ENCODE assay signal across 22 cellular contexts in the genomic region with DNA sequence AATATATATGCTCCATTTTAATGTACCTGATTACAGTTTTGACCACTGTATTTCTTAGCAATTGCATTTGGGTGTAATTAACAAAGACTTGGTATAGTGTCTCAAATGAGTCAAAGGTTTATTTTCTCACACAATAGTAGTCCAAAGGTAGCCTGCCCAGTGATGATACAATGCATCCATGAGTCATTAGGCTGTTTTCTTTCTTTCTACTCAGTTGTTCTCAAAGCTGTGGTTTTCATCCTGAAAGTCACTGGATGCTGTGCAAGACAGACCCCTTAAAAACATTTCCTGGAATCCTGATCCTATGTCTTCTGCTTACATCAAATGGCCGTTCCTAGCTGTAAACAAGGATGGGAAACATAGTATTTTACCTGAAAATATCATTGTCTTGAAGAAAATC.
A peak's percentile ranks its signal among the peaks of the same experiment; 100 is the strongest.
DNase-seq lines count a peak whose midpoint lies in the region; ATAC-seq and TF ChIP-seq lines count a peak whose summit lies in the region.
"Had no signal": no experiment of that assay in that cellular context is flagged by ENCODE, and none has a peak within 500 bp of the region (broad histone marks: within the 10 kb centered on the region; RNA-seq: fewer than 3 reads in every experiment).

No MANE protein-coding gene starts in this region.

- ATAC-seq in GM19324 (IDR thresholded peaks at IDR 0.05; ENCODE audit: low FRiP score, unreplicated experiment), result no peak
- ATAC-seq in T-cell (replicated peaks in 1 of 4), result no peak
- no peak for ATAC-seq in GM21367 (IDR thresholded peaks at IDR 0.05; ENCODE audit: unreplicated experiment)
- ATAC-seq in GM21526 (IDR thresholded peaks at IDR 0.05; ENCODE audit: low FRiP score, unreplicated experiment), result no peak
- ATAC-seq: activated CD8-positive, alpha-beta T cell treated with anti-CD3 and anti-CD28 coated beads, Interleukin-2, amount 10 ng/mL, durations not matched to agents 7 days and 5 days; esophagus mucosa; left ventricle myocardium superior; psoas muscle; stimulated activated naive CD8-positive, alpha-beta T cell treated with anti-CD3 and anti-CD28 coated beads, Interleukin-15, amount 100 ng/mL, for 72 hours had no signal

- H3K4me3 ChIP-seq in astrocyte of the spinal cord (ENCODE audit: low read depth, low read length), result no peak overlapping the region
- no peak overlapping the region for H3K4me3 ChIP-seq in kidney epithelial cell (ENCODE audit: low read depth, low read length)
- H3K4me3 ChIP-seq: adrenal gland, psoas muscle had no signal

- CTCF ChIA-PET in T-cell (lab: Charles Lee), result no interaction called here

- no peaks in the 10 kb centered on the region for H3K4me1 Mint-ChIP-seq in T-cell
- H3K4me1 Mint-ChIP-seq: naive B cell; stimulated activated naive CD8-positive, alpha-beta T cell treated with anti-CD3 and anti-CD28 coated beads, Interleukin-15, amount 100 ng/mL, for 72 hours had no signal

- DNase-seq in AG08395 (ENCODE audit: low spot score) (peak; percentile 57), LHCN-M2 (ENCODE audit: low read depth) (peak; percentile 82), astrocyte of the spinal cord (ENCODE audit: low read depth, low spot score) (peak; percentile 79), kidney epithelial cell (ENCODE audit: low read depth) (peak; percentile 56), T-cell (no peak)
- DNase-seq: activated CD8-positive, alpha-beta T cell treated with anti-CD3 and anti-CD28 coated beads, Interleukin-2, amount 10 ng/mL, durations not matched to agents 7 days and 5 days; adrenal gland; COR-L47; left ventricle myocardium superior; naive B cell; NCI-H1436 treated with DMSO at 0.1 percent for 48 hours; NCI-H446; psoas muscle; stimulated activated CD4-positive, alpha-beta T cell treated with anti-CD3 and anti-CD28 coated beads, Interleukin-15, amount 100 ng/mL, for 24 hours; stimulated activated naive CD8-positive, alpha-beta T cell treated with anti-CD3 and anti-CD28 coated beads, Interleukin-15, amount 100 ng/mL, for 72 hours; SW 1271 had no signal

- no peak overlapping the region for H3K27ac Mint-ChIP-seq in T-cell
- H3K27ac Mint-ChIP-seq: activated CD8-positive, alpha-beta T cell treated with anti-CD3 and anti-CD28 coated beads, Interleukin-2, amount 10 ng/mL, durations not matched to agents 7 days and 5 days; activated T-helper 1 cell treated with anti-CD3 and anti-CD28 coated beads, Interleukin-12 subunit alpha, Interleukin-12 subunit beta, Interleukin-2, Interleukin-4 antibody, amounts not matched to agents 30 ng/mL and 10 ng/mL and 1 ng/mL, durations not matched to agents 14 hours and 24 hours and 36 hours; dendritic cell treated with granulocyte-macrophage colony-stimulating factor and Interleukin-4, amounts not matched to agents 40 ng/mL and 50 ng/mL, for 4 days; naive B cell; stimulated activated naive CD8-positive, alpha-beta T cell treated with anti-CD3 and anti-CD28 coated beads, Interleukin-15, amount 100 ng/mL, for 72 hours had no signal

- TF ChIP-seq CTCF in astrocyte of the spinal cord (IDR thresholded peaks at IDR 0.05; ENCODE audit: low read depth, low read length) (no peak), kidney epithelial cell (IDR thresholded peaks at IDR 0.05; ENCODE audit: insufficient read depth, low read length, poor library complexity, severe bottlenecking) (no peak)

- H3K27me3 Mint-ChIP-seq in T-cell, result no peaks in the 10 kb centered on the region
- H3K27me3 Mint-ChIP-seq: dendritic cell treated with granulocyte-macrophage colony-stimulating factor and Interleukin-4, amounts not matched to agents 40 ng/mL and 50 ng/mL, for 4 days; naive B cell; stimulated activated naive CD8-positive, alpha-beta T cell treated with anti-CD3 and anti-CD28 coated beads, Interleukin-15, amount 100 ng/mL, for 72 hours had no signal

- no peak overlapping the region for H3K4me3 Mint-ChIP-seq in T-cell
- H3K4me3 Mint-ChIP-seq: activated CD8-positive, alpha-beta T cell treated with anti-CD3 and anti-CD28 coated beads, Interleukin-2, amount 10 ng/mL, durations not matched to agents 7 days and 5 days; activated T-helper 1 cell treated with anti-CD3 and anti-CD28 coated beads, Interleukin-12 subunit alpha, Interleukin-12 subunit beta, Interleukin-2, Interleukin-4 antibody, amounts not matched to agents 30 ng/mL and 10 ng/mL and 1 ng/mL, durations not matched to agents 14 hours and 24 hours and 36 hours; dendritic cell treated with granulocyte-macrophage colony-stimulating factor and Interleukin-4, amounts not matched to agents 40 ng/mL and 50 ng/mL, for 4 days; naive B cell; stimulated activated naive CD8-positive, alpha-beta T cell treated with anti-CD3 and anti-CD28 coated beads, Interleukin-15, amount 100 ng/mL, for 72 hours had no signal

- POLR2A ChIA-PET in T-cell (lab: Charles Lee), result no interaction called here

- in situ Hi-C loops in astrocyte of the spinal cord (cut with HindIII; ENCODE audit: low sequenced_read_pairs), result no loop called here

- H3K27me3 ChIP-seq in kidney epithelial cell (ENCODE audit: control insufficient read depth, insufficient read depth, low read length), result no peaks in the 10 kb centered on the region
- H3K27me3 ChIP-seq: adrenal gland had no signal

- H3K9me3 Mint-ChIP-seq in T-cell, result peaks cover 0 to 8% (median 6%) of the 10 kb centered on the region in 3 donors
- H3K9me3 Mint-ChIP-seq: activated T-helper 1 cell treated with anti-CD3 and anti-CD28 coated beads, Interleukin-12 subunit alpha, Interleukin-12 subunit beta, Interleukin-2, Interleukin-4 antibody, amounts not matched to agents 30 ng/mL and 10 ng/mL and 1 ng/mL, durations not matched to agents 14 hours and 24 hours and 36 hours; dendritic cell treated with granulocyte-macrophage colony-stimulating factor and Interleukin-4, amounts not matched to agents 40 ng/mL and 50 ng/mL, for 4 days had no signal

- no peaks in the 10 kb centered on the region for H3K36me3 Mint-ChIP-seq in T-cell
- H3K36me3 Mint-ChIP-seq: naive B cell had no signal

- no peaks in the 10 kb centered on the region for H3K36me3 ChIP-seq in kidney epithelial cell (ENCODE audit: control insufficient read depth, insufficient read depth, low read length)
- H3K36me3 ChIP-seq: adrenal gland had no signal

Comparison
In these comparisons a context has a peak if more than half of its experiments do, and no peak if none do; other contexts are left out.
1. DNase-seq: peak in AG08395 (single experiment), LHCN-M2 (single experiment), astrocyte of the spinal cord (single experiment) and kidney epithelial cell (single experiment); none in T-cell (0 of 34).